9 cellular contexts compared by ENCODE assay signal in genomic region chr5:125408582-125409069, GRCh38.
A peak's percentile ranks its signal among the peaks of the same experiment; 100 is the strongest.
DNase-seq lines count a peak whose midpoint lies in the region; ATAC-seq, FAIRE-seq and TF ChIP-seq lines count a peak whose summit lies in the region.
"Had no signal": no experiment of that assay in that cellular context is flagged by ENCODE, and none has a peak within 500 bp of the region (broad histone marks: within the 10 kb centered on the region; RNA-seq: fewer than 3 reads in every experiment).

No MANE protein-coding gene starts in this region.

- peak overlapping the region in 1 of 3 experiments; percentile 6 for H3K4me3 Mint-ChIP-seq in nephron
- H3K4me3 Mint-ChIP-seq: memory B cell had no signal

- no peaks in the 10 kb centered on the region for H3K9me3 Mint-ChIP-seq in nephron
- H3K9me3 Mint-ChIP-seq: memory B cell had no signal

- H3K27me3 Mint-ChIP-seq in nephron (ENCODE audit: low read depth) = no peaks in the 10 kb centered on the region
- H3K27me3 Mint-ChIP-seq: memory B cell had no signal

- no peaks in the 10 kb centered on the region for H3K27me3 ChIP-seq in brain microvascular endothelial cell (replicated peaks)

- peak overlapping the region; percentile 93 to 98 (median 97) for H3K27ac Mint-ChIP-seq in nephron
- H3K27ac Mint-ChIP-seq: memory B cell had no signal

- in situ Hi-C loops in brain microvascular endothelial cell (cut with HindIII; ENCODE audit: low pct_ligation_motif_present, low sequenced_read_pairs) = no loop called here

- TF ChIP-seq CTCF in brain microvascular endothelial cell (IDR thresholded peaks at IDR 0.05; ENCODE audit: low read depth, low read length, missing control alignments) (no peak), nephron (IDR thresholded peaks at IDR 0.05; ENCODE audit: unreplicated experiment in 3 of 3) (no peak), D721Med (IDR thresholded peaks at IDR 0.05; ENCODE audit: insufficient read depth, missing control alignments) (no peak)

- peak overlapping the region; percentile 91 for H3K27ac ChIP-seq in brain microvascular endothelial cell

- no peaks in the 10 kb centered on the region for H3K36me3 ChIP-seq in brain microvascular endothelial cell (replicated peaks)

- peak; percentile 39 for ATAC-seq in GM21381 (IDR thresholded peaks at IDR 0.05; ENCODE audit: unreplicated experiment)

- H3K4me1 Mint-ChIP-seq in nephron = peaks cover 58% of the 10 kb centered on the region

- no peak for FAIRE-seq in D721Med (lab: Jason Lieb, UNC)

- H3K4me3 ChIP-seq in brain microvascular endothelial cell (ENCODE audit: low read depth, low read length) = no peak overlapping the region

- H3K36me3 Mint-ChIP-seq in nephron (ENCODE audit: low read depth) = no peaks in the 10 kb centered on the region
- H3K36me3 Mint-ChIP-seq: memory B cell had no signal

- DNase-seq in EL = peak; percentile 95
- DNase-seq in HK-2 (ENCODE audit: unreplicated experiment) = peak; percentile 41
- peak; percentile 76 for DNase-seq in brain microvascular endothelial cell
- DNase-seq in D721Med (ENCODE audit: insufficient read length, low spot score) = no peak
- DNase-seq in UCSD-AML1 (lab: John Stamatoyannopoulos, UW; ENCODE audit: unreplicated experiment) = no peak
- DNase-seq in activated effector memory CD4-positive, alpha-beta T cell treated with Interleukin-2 at 50 U/mL for 16 hours = no peak

Comparison
In these comparisons a context has a peak if more than half of its experiments do, and no peak if none do; other contexts are left out.
1. DNase-seq: peak in EL (single experiment), HK-2 (single experiment) and brain microvascular endothelial cell (single experiment); none in D721Med (single experiment), UCSD-AML1 (single experiment) and activated effector memory CD4-positive, alpha-beta T cell treated with Interleukin-2 at 50 U/mL for 16 hours (single experiment).